2 cellular contexts compared by ENCODE assay signal in the genomic region with DNA sequence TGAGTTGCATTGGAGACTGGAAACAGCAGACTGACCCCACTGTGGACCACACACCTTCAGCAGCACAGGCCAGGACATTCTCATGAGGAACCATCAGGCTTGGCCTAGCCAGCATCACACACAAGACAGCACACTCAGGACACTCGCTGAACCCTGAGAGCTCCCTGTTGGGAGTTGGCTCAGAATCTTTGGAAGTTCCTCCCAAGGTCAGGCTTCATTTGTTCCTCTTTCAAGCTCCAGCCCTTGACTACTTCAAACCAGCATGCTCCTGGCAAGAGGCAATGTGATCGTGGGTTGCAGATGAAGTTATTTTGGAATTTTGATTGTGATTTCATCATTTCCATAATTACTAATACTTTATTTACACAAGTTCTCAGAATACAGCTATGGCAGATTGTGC.
TF ChIP-seq lines count a peak whose summit lies in the region.

No MANE protein-coding gene starts in this region.

TF ChIP-seq in H1, 55 proteins besides CTCF, POLR2A, EP300 and RAD21:
- TF ChIP-seq TAF7 (optimal IDR thresholded peaks at IDR 0.05; ENCODE audit: borderline replicate concordance, low read depth, low read length), result no peak
- TF ChIP-seq SAP30 (IDR thresholded peaks at IDR 0.05; ENCODE audit: insufficient read depth, insufficient replicate concordance, low read length), result no peak
- no peak for TF ChIP-seq CHD2 (IDR thresholded peaks at IDR 0.05; ENCODE audit: low read length)
- no peak for TF ChIP-seq MAFK (IDR thresholded peaks at IDR 0.05; ENCODE audit: low read depth, low read length)
- TF ChIP-seq CBX5 (IDR thresholded peaks at IDR 0.05; ENCODE audit: low read depth, low read length), result no peak
- TF ChIP-seq NRF1 (IDR thresholded peaks at IDR 0.05; ENCODE audit: low read depth, low read length), result no peak
- TF ChIP-seq TCF12 (IDR thresholded peaks at IDR 0.05; ENCODE audit: low read depth, low read length), result no peak
- TF ChIP-seq CTBP2 (IDR thresholded peaks at IDR 0.05; ENCODE audit: borderline replicate concordance, insufficient read depth, insufficient read length, low read length), result no peak
- TF ChIP-seq RXRA (IDR thresholded peaks at IDR 0.05; ENCODE audit: insufficient read depth, low read depth, low read length), result no peak
- no peak for TF ChIP-seq RNF2 (IDR thresholded peaks at IDR 0.05; ENCODE audit: borderline replicate concordance, low read depth, low read length, missing control alignments, poor library complexity, severe bottlenecking)
- TF ChIP-seq BCL11A (IDR thresholded peaks at IDR 0.05; ENCODE audit: low read depth in 2 of 2, low read length in 2 of 2), result no peak
- TF ChIP-seq CHD1 (IDR thresholded peaks at IDR 0.05; ENCODE audit: low read depth, low read length), result no peak
- TF ChIP-seq CEBPB (IDR thresholded peaks at IDR 0.05; ENCODE audit: low read depth, low read length), result no peak

TF ChIP-seq in SK-N-SH treated with all-trans-retinoic acid at 6 μM for 48 hours, 23 proteins besides CTCF, POLR2A, EP300 and RAD21:
- TF ChIP-seq ZC3H10 (CRISPR knock-in tag; IDR thresholded peaks at IDR 0.05), result no peak
- no peak for TF ChIP-seq ZNF8 (CRISPR knock-in tag; IDR thresholded peaks at IDR 0.05)
- TF ChIP-seq CSDC2 (CRISPR knock-in tag; IDR thresholded peaks at IDR 0.05), result no peak
- no peak for TF ChIP-seq OSR1 (CRISPR knock-in tag; IDR thresholded peaks at IDR 0.05)
- TF ChIP-seq ZFP3 (CRISPR knock-in tag; IDR thresholded peaks at IDR 0.05), result no peak
- TF ChIP-seq ZNF565 (CRISPR knock-in tag; conservative IDR thresholded peaks at IDR 0.05; ENCODE audit: low read depth), result no peak
- TF ChIP-seq RARB (CRISPR knock-in tag; IDR thresholded peaks at IDR 0.05), result no peak
- TF ChIP-seq ARNTL (CRISPR knock-in tag; IDR thresholded peaks at IDR 0.05; ENCODE audit: borderline replicate concordance, low read depth), result no peak
- TF ChIP-seq, protein P1, sequence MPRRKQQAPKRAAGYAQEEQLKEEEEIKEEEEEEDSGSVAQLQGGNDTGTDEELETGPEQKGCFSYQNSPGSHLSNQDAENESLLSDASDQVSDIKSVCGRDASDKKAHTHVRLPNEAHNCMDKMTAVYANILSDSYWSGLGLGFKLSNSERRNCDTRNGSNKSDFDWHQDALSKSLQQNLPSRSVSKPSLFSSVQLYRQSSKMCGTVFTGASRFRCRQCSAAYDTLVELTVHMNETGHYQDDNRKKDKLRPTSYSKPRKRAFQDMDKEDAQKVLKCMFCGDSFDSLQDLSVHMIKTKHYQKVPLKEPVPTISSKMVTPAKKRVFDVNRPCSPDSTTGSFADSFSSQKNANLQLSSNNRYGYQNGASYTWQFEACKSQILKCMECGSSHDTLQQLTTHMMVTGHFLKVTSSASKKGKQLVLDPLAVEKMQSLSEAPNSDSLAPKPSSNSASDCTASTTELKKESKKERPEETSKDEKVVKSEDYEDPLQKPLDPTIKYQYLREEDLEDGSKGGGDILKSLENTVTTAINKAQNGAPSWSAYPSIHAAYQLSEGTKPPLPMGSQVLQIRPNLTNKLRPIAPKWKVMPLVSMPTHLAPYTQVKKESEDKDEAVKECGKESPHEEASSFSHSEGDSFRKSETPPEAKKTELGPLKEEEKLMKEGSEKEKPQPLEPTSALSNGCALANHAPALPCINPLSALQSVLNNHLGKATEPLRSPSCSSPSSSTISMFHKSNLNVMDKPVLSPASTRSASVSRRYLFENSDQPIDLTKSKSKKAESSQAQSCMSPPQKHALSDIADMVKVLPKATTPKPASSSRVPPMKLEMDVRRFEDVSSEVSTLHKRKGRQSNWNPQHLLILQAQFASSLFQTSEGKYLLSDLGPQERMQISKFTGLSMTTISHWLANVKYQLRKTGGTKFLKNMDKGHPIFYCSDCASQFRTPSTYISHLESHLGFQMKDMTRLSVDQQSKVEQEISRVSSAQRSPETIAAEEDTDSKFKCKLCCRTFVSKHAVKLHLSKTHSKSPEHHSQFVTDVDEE (CRISPR knock-in tag; IDR thresholded peaks at IDR 0.05), result no peak
- TF ChIP-seq, protein P2, sequence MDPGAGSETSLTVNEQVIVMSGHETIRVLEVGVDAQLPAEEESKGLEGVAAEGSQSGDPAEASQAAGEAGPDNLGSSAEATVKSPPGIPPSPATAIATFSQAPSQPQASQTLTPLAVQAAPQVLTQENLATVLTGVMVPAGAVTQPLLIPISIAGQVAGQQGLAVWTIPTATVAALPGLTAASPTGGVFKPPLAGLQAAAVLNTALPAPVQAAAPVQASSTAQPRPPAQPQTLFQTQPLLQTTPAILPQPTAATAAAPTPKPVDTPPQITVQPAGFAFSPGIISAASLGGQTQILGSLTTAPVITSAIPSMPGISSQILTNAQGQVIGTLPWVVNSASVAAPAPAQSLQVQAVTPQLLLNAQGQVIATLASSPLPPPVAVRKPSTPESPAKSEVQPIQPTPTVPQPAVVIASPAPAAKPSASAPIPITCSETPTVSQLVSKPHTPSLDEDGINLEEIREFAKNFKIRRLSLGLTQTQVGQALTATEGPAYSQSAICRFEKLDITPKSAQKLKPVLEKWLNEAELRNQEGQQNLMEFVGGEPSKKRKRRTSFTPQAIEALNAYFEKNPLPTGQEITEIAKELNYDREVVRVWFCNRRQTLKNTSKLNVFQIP (CRISPR knock-in tag; IDR thresholded peaks at IDR 0.05; ENCODE audit: borderline replicate concordance, low read depth), result no peak
- no peak for TF ChIP-seq CSRNP3 (CRISPR knock-in tag; IDR thresholded peaks at IDR 0.05)
